ENCODE assay signal across 21 cellular contexts in the genomic region with DNA sequence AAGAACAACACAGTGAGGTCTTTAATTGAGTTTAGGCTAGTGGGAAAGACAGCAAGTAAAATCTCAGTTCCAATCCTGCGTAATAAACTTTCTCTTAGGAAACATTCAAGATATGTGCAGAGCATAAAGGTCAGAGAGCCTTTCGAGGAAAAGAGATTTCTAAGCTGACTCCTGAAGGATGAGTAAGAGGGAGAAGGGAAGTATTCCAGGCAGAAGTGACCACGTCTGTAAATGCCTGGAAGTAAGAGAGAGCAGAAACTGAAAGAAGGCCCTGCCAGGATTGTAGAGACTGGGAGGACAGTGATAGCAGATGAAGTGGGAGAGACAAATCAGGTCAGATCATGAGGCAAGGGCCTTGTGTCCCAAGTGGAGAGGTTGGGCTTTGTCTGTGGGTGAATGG. TPM values are rescaled to one million over a fixed set of nuclear protein-coding genes. Genes with fewer than 3 reads are reported as not detected.
"Had no signal": no experiment of that assay in that cellular context is flagged by ENCODE, and none has a peak within 500 bp of the region (broad histone marks: within the 10 kb centered on the region; RNA-seq: fewer than 3 reads in every experiment).

No MANE protein-coding gene starts in this region.

- H3K27me3 ChIP-seq: brain microvascular endothelial cell, sigmoid colon, testis had no signal

- H3K4me1 ChIP-seq: psoas muscle, testis had no signal

- ATAC-seq: effector memory CD8-positive, alpha-beta T cell; left cardiac atrium; natural killer cell treated with Interleukin-12 subunit alpha and Interleukin-12 subunit beta and Interleukin-15 and Interleukin-18, amount 100 ng/mL, for 72 hours; psoas muscle; stimulated activated naive CD8-positive, alpha-beta T cell treated with anti-CD3 and anti-CD28 coated beads, Interleukin-15, amount 100 ng/mL, for 72 hours had no signal

- DNase-seq: activated CD4-positive, alpha-beta T cell treated with anti-CD3 and anti-CD28 coated beads, Interleukin-2, amount 50 U/mL, for 1 hour; activated CD4-positive, CD25-positive, alpha-beta regulatory T cell; activated T-cell treated with anti-CD3 and anti-CD28 coated beads, Interleukin-2, amount 50 U/mL, for 1 hour; amniotic stem cell; effector memory CD8-positive, alpha-beta T cell; hypothalamus; left cardiac atrium; psoas muscle; sigmoid colon; stimulated activated CD4-positive, alpha-beta T cell treated with anti-CD3 and anti-CD28 coated beads, Interleukin-4, amount 100 ng/mL, for 1 hour; stimulated activated naive CD8-positive, alpha-beta T cell treated with anti-CD3 and anti-CD28 coated beads, Interleukin-15, amount 100 ng/mL, for 72 hours; T-helper 2 cell; testis had no signal

- H3K4me3 ChIP-seq: lung, psoas muscle, sigmoid colon, testis had no signal

- H3K9me3 ChIP-seq: psoas muscle, sigmoid colon, testis had no signal

- H3K36me3 ChIP-seq: brain microvascular endothelial cell, sigmoid colon had no signal

- H3K27ac ChIP-seq: brain microvascular endothelial cell, epithelial cell of prostate, psoas muscle, sigmoid colon, testis had no signal

RNA-seq across cellular contexts. Expression of gene PNLIPRP3, which starts 41.8 kb away (rescaled TPM):
- total RNA-seq: activated CD8-positive, alpha-beta memory T cell treated with anti-CD3 and anti-CD28 coated beads for 36 hours; glomerular endothelial cell; left cardiac atrium; lung; mucosa of gallbladder; natural killer cell treated with Interleukin-12 subunit alpha and Interleukin-12 subunit beta and Interleukin-15 and Interleukin-18, amount 100 ng/mL, for 72 hours; psoas muscle; testis; ureter had no signal
- polyA plus RNA-seq: lung, psoas muscle, sigmoid colon had no signal
